Comparison of ENCODE assay signal across 14 cellular contexts in genomic region chr3:65958216-65958615, GRCh38.
A peak's percentile ranks its signal among the peaks of the same experiment; 100 is the strongest.
DNase-seq lines count a peak whose midpoint lies in the region; ATAC-seq and TF ChIP-seq lines count a peak whose summit lies in the region.
"Had no signal": no experiment of that assay in that cellular context is flagged by ENCODE, and none has a peak within 500 bp of the region (broad histone marks: within the 10 kb centered on the region; RNA-seq: fewer than 3 reads in every experiment).

No MANE protein-coding gene starts in this region.

- DNase-seq in HFFc6 (no peak), epithelial cell of esophagus (ENCODE audit: low read depth) (peak; percentile 13), progenitor cell of endocrine pancreas (ENCODE audit: low spot score, unreplicated experiment) (no peak), T1000 (lab: John Stamatoyannopoulos, UW) (no peak), NCI-H748 (lab: John Stamatoyannopoulos, UW; ENCODE audit: unreplicated experiment) (no peak)
- no peak for DNase-seq in activated CD4-positive, CD25-positive, alpha-beta regulatory T cell treated with anti-CD3 and anti-CD28 coated beads, Interleukin-2, amount 50 U/mL, for 72 hours
- no peak for DNase-seq in activated naive CD4-positive, alpha-beta T cell treated with anti-CD3 and anti-CD28 coated beads, Interleukin-2, amount 50 U/mL, for 72 hours (ENCODE audit: low spot score in 2 of 2)
- DNase-seq: BE2C; CD4-positive, alpha-beta memory T cell; DND-41; GDM1; GOT3; H9 had no signal

- H3K36me3 Mint-ChIP-seq in HFFc6 (ENCODE audit: low read depth) (peaks cover 10% of the 10 kb centered on the region; the same call in 1 of the 2 replicates), progenitor cell of endocrine pancreas (ENCODE audit: insufficient read depth) (peaks cover 7% of the 10 kb centered on the region)
- peaks cover 0 to 4% of the 10 kb centered on the region in 2 donors for H3K36me3 Mint-ChIP-seq in activated naive CD4-positive, alpha-beta T cell treated with anti-CD3 and anti-CD28 coated beads, Interleukin-2, amount 50 U/mL, for 72 hours
- H3K36me3 Mint-ChIP-seq: CD4-positive, alpha-beta memory T cell had no signal

- H3K9me3 Mint-ChIP-seq in HFFc6 (no peaks in the 10 kb centered on the region), progenitor cell of endocrine pancreas (ENCODE audit: low read depth) (no peaks in the 10 kb centered on the region)
- H3K9me3 Mint-ChIP-seq in activated naive CD4-positive, alpha-beta T cell treated with anti-CD3 and anti-CD28 coated beads, Interleukin-2, amount 50 U/mL, for 72 hours, result peaks cover 0 to 4% of the 10 kb centered on the region in 2 donors
- H3K9me3 Mint-ChIP-seq: H9 had no signal

- H3K4me3 ChIP-seq in epithelial cell of esophagus (ENCODE audit: low read length), result no peak overlapping the region
- H3K4me3 ChIP-seq: A549 had no signal

- ATAC-seq in activated naive CD4-positive, alpha-beta T cell treated with anti-CD3 and anti-CD28 coated beads, Interleukin-2, amount 50 U/mL, for 72 hours, result no peak
- ATAC-seq: A549 had no signal

- H3K27me3 Mint-ChIP-seq in HFFc6 (ENCODE audit: insufficient read depth), result no peaks in the 10 kb centered on the region
- H3K27me3 Mint-ChIP-seq in progenitor cell of endocrine pancreas, result no peaks in the 10 kb centered on the region
- H3K27me3 Mint-ChIP-seq: CD4-positive, alpha-beta memory T cell had no signal

- H3K4me1 Mint-ChIP-seq in HFFc6 (ENCODE audit: low read depth) (peaks cover 86% of the 10 kb centered on the region), progenitor cell of endocrine pancreas (ENCODE audit: low read depth) (peaks cover 61% of the 10 kb centered on the region)
- H3K4me1 Mint-ChIP-seq: CD4-positive, alpha-beta memory T cell had no signal

- TF ChIP-seq CTCF in HFFc6 (IDR thresholded peaks at IDR 0.05), result no peak
- no peak for TF ChIP-seq CTCF in epithelial cell of esophagus (IDR thresholded peaks at IDR 0.05; ENCODE audit: insufficient read depth, low read depth, low read length, missing control alignments)
- no peak for TF ChIP-seq CTCF in progenitor cell of endocrine pancreas (IDR thresholded peaks at IDR 0.05; ENCODE audit: unreplicated experiment)

- no peak overlapping the region for H3K4me3 Mint-ChIP-seq in HFFc6
- no peak overlapping the region for H3K4me3 Mint-ChIP-seq in progenitor cell of endocrine pancreas (ENCODE audit: low read depth)
- H3K4me3 Mint-ChIP-seq: CD4-positive, alpha-beta memory T cell; H9 had no signal

- H3K27ac Mint-ChIP-seq in HFFc6 (peak overlapping the region; percentile 33; the same call in 1 of the 2 replicates), progenitor cell of endocrine pancreas (peak overlapping the region; percentile 100)
- no peak overlapping the region for H3K27ac Mint-ChIP-seq in activated naive CD4-positive, alpha-beta T cell treated with anti-CD3 and anti-CD28 coated beads, Interleukin-2, amount 50 U/mL, for 72 hours
- H3K27ac Mint-ChIP-seq: CD4-positive, alpha-beta memory T cell had no signal

Comparison
In these comparisons a context has a peak if more than half of its experiments do, and no peak if none do; other contexts are left out.
1. H3K27ac Mint-ChIP-seq: peak in HFFc6 (single experiment) and progenitor cell of endocrine pancreas (single experiment); none in activated naive CD4-positive, alpha-beta T cell treated with anti-CD3 and anti-CD28 coated beads, Interleukin-2, amount 50 U/mL, for 72 hours (0 of 2).